In genomic region chr17:43897827-43898226, GRCh38 we compare ENCODE assay signal across 16 cellular contexts. TPM values are rescaled to one million over a fixed set of nuclear protein-coding genes. Genes with fewer than 3 reads are reported as not detected.
DNase-seq lines count a peak whose midpoint lies in the region; ATAC-seq, FAIRE-seq and TF ChIP-seq lines count a peak whose summit lies in the region.
"Had no signal": no experiment of that assay in that cellular context is flagged by ENCODE, and none has a peak within 500 bp of the region (broad histone marks: within the 10 kb centered on the region; RNA-seq: fewer than 3 reads in every experiment).

No MANE protein-coding gene starts in this region.

- TF ChIP-seq CTCF in RWPE1 (conservative IDR thresholded peaks at IDR 0.05; ENCODE audit: low read depth) (no peak), bronchial epithelial cell (IDR thresholded peaks at IDR 0.05; ENCODE audit: insufficient read depth, low read length, severe bottlenecking) (peak; percentile 6), nephron progenitor cell (IDR thresholded peaks at IDR 0.05) (no peak), type B pancreatic cell (conservative IDR thresholded peaks at IDR 0.05) (no peak)

- CTCF ChIA-PET in RWPE1 (lab: Yijun Ruan, JAX), result interaction anchor here (0.6 to 8.5 kb wide), 2 partner anchors 19 to 84 kb away, joined by 3 to 56 read pairs; no protein-coding TSS in a partner anchor

- no peak overlapping the region for H3K4me3 ChIP-seq in bronchial epithelial cell (ENCODE audit: low read depth, low read length)
- H3K4me3 ChIP-seq: A549, GM23248 had no signal

- DNase-seq in RWPE1 (ENCODE audit: low spot score) (peak; percentile 81), bronchial epithelial cell (ENCODE audit: low read depth) (peak; percentile 77), nephron progenitor cell (no peak), type B pancreatic cell (ENCODE audit: extremely low spot score, unreplicated experiment) (no peak), NCI-H526 (lab: John Stamatoyannopoulos, UW) (no peak), RKO (ENCODE audit: low spot score) (no peak)
- DNase-seq: BE2C; CD4-positive, alpha-beta memory T cell; EL; GM23248; H7 had no signal

- peaks cover 8% of the 10 kb centered on the region for H3K36me3 Mint-ChIP-seq in nephron progenitor cell (ENCODE audit: low read depth)
- no peaks in the 10 kb centered on the region for H3K36me3 Mint-ChIP-seq in type B pancreatic cell

- peaks cover 4% of the 10 kb centered on the region for H3K27me3 Mint-ChIP-seq in nephron progenitor cell (ENCODE audit: low read depth, poor library complexity)
- peaks cover 2% of the 10 kb centered on the region for H3K27me3 Mint-ChIP-seq in type B pancreatic cell

- ATAC-seq in HG03095 (IDR thresholded peaks at IDR 0.05; ENCODE audit: unreplicated experiment), result no peak
- ATAC-seq: A549 had no signal

- H3K9me3 Mint-ChIP-seq in nephron progenitor cell (no peaks in the 10 kb centered on the region), type B pancreatic cell (no peaks in the 10 kb centered on the region)

- FAIRE-seq in bronchial epithelial cell (lab: Jason Lieb, UNC), result peak; percentile 70
- FAIRE-seq: A549, G401.6, GM12891 had no signal

- H3K27ac ChIP-seq in RWPE1, result no peak overlapping the region
- H3K27ac ChIP-seq: A549, C4-2B, GM23248 had no signal

- H3K27ac Mint-ChIP-seq in nephron progenitor cell (peak overlapping the region; percentile 75), type B pancreatic cell (peak overlapping the region; percentile 1)
- H3K27ac Mint-ChIP-seq: CD4-positive, alpha-beta memory T cell had no signal

- POLR2A ChIA-PET in RWPE1 (lab: Yijun Ruan, JAX; ENCODE audit: low non-redundant PET), result no interaction called here

- no peak overlapping the region for H3K4me3 Mint-ChIP-seq in nephron progenitor cell
- peak overlapping the region; percentile 3 for H3K4me3 Mint-ChIP-seq in type B pancreatic cell
- H3K4me3 Mint-ChIP-seq: CD4-positive, alpha-beta memory T cell had no signal

- H3K27me3 ChIP-seq in bronchial epithelial cell (ENCODE audit: control insufficient read depth, insufficient read depth, low read length), result peaks cover 11% of the 10 kb centered on the region
- H3K27me3 ChIP-seq: BE2C had no signal

- no peaks in the 10 kb centered on the region for H3K36me3 ChIP-seq in bronchial epithelial cell (ENCODE audit: control insufficient read depth, insufficient read depth, low read length)
- H3K36me3 ChIP-seq: BE2C had no signal

- peaks cover 44% of the 10 kb centered on the region for H3K4me1 Mint-ChIP-seq in nephron progenitor cell
- peaks cover 20% of the 10 kb centered on the region for H3K4me1 Mint-ChIP-seq in type B pancreatic cell (ENCODE audit: unreplicated experiment)

RNA-seq across cellular contexts. Expression of gene MPP2, which starts 9.5 kb away (rescaled TPM):
- total RNA-seq in bronchial epithelial cell (0.13 and 0.26 TPM in 2 replicates), type B pancreatic cell (ENCODE audit: low replicate concordance) (5.2 and 18.5 TPM in 2 replicates)

RNA-seq across cellular contexts. Expression of gene PPY, which starts 44.4 kb away (rescaled TPM):
- not detected in 2 replicates for total RNA-seq in bronchial epithelial cell
- total RNA-seq in type B pancreatic cell (ENCODE audit: low replicate concordance), result 29.8 and 65.9 TPM in 2 replicates
- total RNA-seq: CD4-positive, alpha-beta memory T cell; GM23248; H7 had no signal

RNA-seq across cellular contexts. Expression of gene CD300LG, which starts 50.9 kb away (rescaled TPM):
- total RNA-seq in bronchial epithelial cell (not detected in 2 replicates), type B pancreatic cell (ENCODE audit: low replicate concordance) (not detected in 2 replicates)
- total RNA-seq: CD4-positive, alpha-beta memory T cell; GM23248; H7 had no signal

RNA-seq across cellular contexts. Expression of gene PYY, which starts 55.9 kb away (rescaled TPM):
- total RNA-seq in bronchial epithelial cell (0.26 and 0.79 TPM in 2 replicates), type B pancreatic cell (ENCODE audit: low replicate concordance) (2.3 and 3.5 TPM in 2 replicates)
- total RNA-seq: CD4-positive, alpha-beta memory T cell; GM23248 had no signal

Comparison
In these comparisons a context has a peak if more than half of its experiments do, and no peak if none do; other contexts are left out.
1. DNase-seq: peak in RWPE1 (single experiment) and bronchial epithelial cell (single experiment); none in nephron progenitor cell (single experiment), type B pancreatic cell (single experiment), NCI-H526 (0 of 2) and RKO (single experiment).
2. RNA of gene PPY, which starts 44.4 kb away (total RNA-seq): 29.8 to 65.9 TPM in type B pancreatic cell; not detected in bronchial epithelial cell; every median in the first group is over 10 times any median in the second.